In genomic region chr12:3303410-3304136, GRCh38 we compare ENCODE assay signal across 1 cellular context.
TF ChIP-seq lines count a peak whose summit lies in the region.

No MANE protein-coding gene starts in this region.

TF ChIP-seq in IMR-90, 13 proteins besides CTCF, POLR2A, EP300 and RAD21 (continued from another document):
- TF ChIP-seq ELK1 (IDR thresholded peaks at IDR 0.05; ENCODE audit: borderline replicate concordance, low read depth, low read length) = no peak
